ENCODE assay signal across 10 cellular contexts in the genomic region with DNA sequence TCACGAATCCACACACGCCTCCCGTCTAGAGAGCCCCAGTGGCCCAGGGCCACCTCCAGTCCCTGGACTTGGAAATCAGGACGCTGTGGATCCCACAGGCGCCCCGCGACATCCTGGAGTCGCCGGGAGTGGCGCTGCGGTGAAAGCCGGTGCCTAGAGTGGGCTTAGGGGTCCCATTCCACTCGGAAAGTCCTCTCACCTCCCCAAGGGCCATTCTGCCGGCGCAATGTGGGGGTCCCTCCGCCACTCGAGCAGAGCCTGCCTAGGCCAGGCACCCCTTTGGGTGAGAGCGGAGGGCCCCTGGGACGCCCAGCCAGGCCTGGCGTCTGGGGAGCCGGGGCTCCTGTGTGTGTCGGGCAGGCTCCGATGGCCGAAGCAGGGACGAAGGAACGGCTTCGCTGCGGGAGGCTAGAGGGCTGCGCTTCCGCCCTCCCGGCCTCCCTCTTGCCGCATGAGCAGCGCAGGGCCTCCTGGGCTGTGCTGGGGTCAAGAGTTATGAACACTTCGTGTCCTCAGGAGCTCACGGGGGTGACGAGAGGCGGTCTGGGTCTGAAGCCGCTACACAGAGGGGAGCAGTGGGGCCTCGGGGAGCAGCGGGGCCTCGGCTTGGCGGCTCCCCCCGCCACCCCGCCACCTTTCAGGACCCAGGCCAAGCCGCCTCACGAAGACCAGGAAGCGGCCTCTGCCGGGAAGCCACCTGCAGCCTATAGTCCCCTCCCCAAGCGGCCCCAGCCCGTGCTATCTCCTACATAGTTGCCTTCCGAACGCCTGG. TPM values are rescaled to one million over a fixed set of nuclear protein-coding genes. Genes with fewer than 3 reads are reported as not detected.
A peak's percentile ranks its signal among the peaks of the same experiment; 100 is the strongest.
DNase-seq lines count a peak whose midpoint lies in the region; ATAC-seq, FAIRE-seq and TF ChIP-seq lines count a peak whose summit lies in the region.
"Had no signal": no experiment of that assay in that cellular context is flagged by ENCODE, and none has a peak within 500 bp of the region (broad histone marks: within the 10 kb centered on the region; RNA-seq: fewer than 3 reads in every experiment).

No MANE protein-coding gene starts in this region.

- H3K9me3 ChIP-seq in CD4-positive, CD25-positive, alpha-beta regulatory T cell (ENCODE audit: control insufficient read depth in 2 of 2, low read length in 2 of 2): no peaks in the 10 kb centered on the region
- no peaks in the 10 kb centered on the region for H3K9me3 ChIP-seq in mucosa of stomach (ENCODE audit: control insufficient read depth, low read length)
- H3K9me3 ChIP-seq in PC-3 (ENCODE audit: low read length): no peaks in the 10 kb centered on the region

- no peaks in the 10 kb centered on the region for H3F3A ChIP-seq in PC-3 (ENCODE audit: low read length, unreplicated experiment)

- no peaks in the 10 kb centered on the region for H4K20me1 ChIP-seq in PC-3 (ENCODE audit: low read length)

- H3K9me2 ChIP-seq in PC-3 (replicated peaks; ENCODE audit: low read length): no peaks in the 10 kb centered on the region

- POLR2A ChIA-PET in PC-3 (lab: Charles Lee; ENCODE audit: unreplicated experiment): no interaction called here

- H3K79me2 ChIP-seq in PC-3 (ENCODE audit: low read length): no peaks in the 10 kb centered on the region

- no peak overlapping the region for H3K4me2 ChIP-seq in PC-3 (ENCODE audit: low read length)

- peaks cover 44% of the 10 kb centered on the region for H3K27me3 ChIP-seq in CD4-positive, CD25-positive, alpha-beta regulatory T cell (ENCODE audit: control insufficient read depth, insufficient read depth, low read length)
- H3K27me3 ChIP-seq in brain microvascular endothelial cell (replicated peaks) (peaks cover 62% of the 10 kb centered on the region), mucosa of stomach (ENCODE audit: control insufficient read depth, insufficient read depth, low read length) (peaks cover 66% of the 10 kb centered on the region), PC-3 (ENCODE audit: low read length) (peaks cover 27% of the 10 kb centered on the region)

- no peak for FAIRE-seq in H54 (lab: Jason Lieb, UNC)

- TF ChIP-seq POLR2A in H54 (IDR thresholded peaks at IDR 0.05; ENCODE audit: low read depth, low read length): no peak

- peaks cover 9% of the 10 kb centered on the region for H3K36me3 Mint-ChIP-seq in CD4-positive, CD25-positive, alpha-beta regulatory T cell

- intact Hi-C loops in PC-3 (cut with micrococcal nuclease): loop anchor here (5.0 kb wide), 2 partner anchors 796 to 1351 kb away; no protein-coding TSS in a partner anchor

- peak; percentile 8 to 21 for ATAC-seq in CD4-positive, CD25-positive, alpha-beta regulatory T cell (ENCODE audit: low read depth in 2 of 2)
- ATAC-seq in GM21825 (IDR thresholded peaks at IDR 0.05; ENCODE audit: unreplicated experiment) (peak; percentile 62), PC-3 (no peak), HG03280 (IDR thresholded peaks at IDR 0.05; ENCODE audit: unreplicated experiment) (no peak)

- peaks cover 0 to 2% (median 0%) of the 10 kb centered on the region in 7 donors for H3K9me3 Mint-ChIP-seq in CD4-positive, CD25-positive, alpha-beta regulatory T cell
- H3K9me3 Mint-ChIP-seq: nephron had no signal

- H3K9ac ChIP-seq in mucosa of stomach (ENCODE audit: low read length) (peak overlapping the region; percentile 15), PC-3 (ENCODE audit: low read length) (no peak overlapping the region)

- H2AFZ ChIP-seq in PC-3 (ENCODE audit: low read length): no peak overlapping the region

- peaks cover 3 to 37% (median 16%) of the 10 kb centered on the region in 4 donors for H3K4me1 Mint-ChIP-seq in CD4-positive, CD25-positive, alpha-beta regulatory T cell

- peaks cover 74% of the 10 kb centered on the region for H3K27me3 Mint-ChIP-seq in CD4-positive, CD25-positive, alpha-beta regulatory T cell

- no peak overlapping the region for H3K27ac Mint-ChIP-seq in CD4-positive, CD25-positive, alpha-beta regulatory T cell
- H3K27ac Mint-ChIP-seq: nephron had no signal

- no peak overlapping the region for H3K27ac ChIP-seq in CD4-positive, CD25-positive, alpha-beta regulatory T cell (ENCODE audit: insufficient read depth, low read length, poor library complexity, severe bottlenecking)
- H3K27ac ChIP-seq in brain microvascular endothelial cell (no peak overlapping the region), PC-3 (ENCODE audit: low read length) (no peak overlapping the region)

- DNase-seq in CD4-positive, CD25-positive, alpha-beta regulatory T cell: no peak
- DNase-seq in brain microvascular endothelial cell: no peak
- no peak for DNase-seq in KBM-7
- DNase-seq in PC-3: no peak
- DNase-seq in H54 (ENCODE audit: insufficient read length, low spot score): no peak

- no peak overlapping the region for H3K4me3 Mint-ChIP-seq in CD4-positive, CD25-positive, alpha-beta regulatory T cell

- CTCF ChIA-PET in PC-3 (lab: Charles Lee): no interaction called here

- no peaks in the 10 kb centered on the region for H3K36me3 ChIP-seq in CD4-positive, CD25-positive, alpha-beta regulatory T cell (ENCODE audit: control insufficient read depth, insufficient read depth, low read length)
- H3K36me3 ChIP-seq in brain microvascular endothelial cell (replicated peaks): no peaks in the 10 kb centered on the region
- H3K36me3 ChIP-seq in mucosa of stomach (ENCODE audit: control insufficient read depth, insufficient read depth, low read length): no peaks in the 10 kb centered on the region
- no peaks in the 10 kb centered on the region for H3K36me3 ChIP-seq in PC-3 (ENCODE audit: low read depth, low read length)

- in situ Hi-C loops in brain microvascular endothelial cell (cut with HindIII; ENCODE audit: low pct_ligation_motif_present, low sequenced_read_pairs): no loop called here
- in situ Hi-C loops in KBM-7 (cut with MboI; ENCODE audit: low pct_unique_long_range_greater_than_20kb, low sequenced_read_pairs): no loop called here

- peaks cover 26% of the 10 kb centered on the region for H3K4me1 ChIP-seq in CD4-positive, CD25-positive, alpha-beta regulatory T cell (ENCODE audit: control insufficient read depth, insufficient read depth, low read length, poor library complexity, severe bottlenecking)
- peaks cover 24% of the 10 kb centered on the region for H3K4me1 ChIP-seq in mucosa of stomach (ENCODE audit: control insufficient read depth, insufficient read depth, low read length)
- H3K4me1 ChIP-seq in PC-3 (ENCODE audit: insufficient read depth, low read length): no peaks in the 10 kb centered on the region

- TF ChIP-seq CTCF in brain microvascular endothelial cell (IDR thresholded peaks at IDR 0.05; ENCODE audit: low read depth, low read length, missing control alignments) (peak; percentile 27), PC-3 (conservative IDR thresholded peaks at IDR 0.05; ENCODE audit: low read depth, low read length) (no peak)

- no peak overlapping the region for H3K4me3 ChIP-seq in CD4-positive, CD25-positive, alpha-beta regulatory T cell (ENCODE audit: low read depth, low read length)
- H3K4me3 ChIP-seq in brain microvascular endothelial cell (ENCODE audit: low read depth, low read length): peak overlapping the region; percentile 37
- no peak overlapping the region for H3K4me3 ChIP-seq in mucosa of stomach (ENCODE audit: low read length)
- no peak overlapping the region for H3K4me3 ChIP-seq in PC-3 (ENCODE audit: low read length)

- BruUV-seq in PC-3 (replicated peaks; lab: Mats Ljungman, UMichigan): no TSS peak

RNA-seq across cellular contexts. Expression of gene POU3F2, which starts 13.6 kb away (rescaled TPM):
- total RNA-seq in CD4-positive, CD25-positive, alpha-beta regulatory T cell: not detected
- not detected for polyA plus RNA-seq in CD4-positive, CD25-positive, alpha-beta regulatory T cell
- total RNA-seq in PC-3 (2014; rRNA removed): 0.07 and 0.12 TPM in 2 replicates
- total RNA-seq: NCI-H460 had no signal

Comparison
In these comparisons a context has a peak if more than half of its experiments do, and no peak if none do; other contexts are left out.
1. ATAC-seq: peak in CD4-positive, CD25-positive, alpha-beta regulatory T cell (2 of 2) and GM21825 (single experiment); none in PC-3 (single experiment) and HG03280 (single experiment).